ENCODE assay signal across 21 cellular contexts in the genomic region with DNA sequence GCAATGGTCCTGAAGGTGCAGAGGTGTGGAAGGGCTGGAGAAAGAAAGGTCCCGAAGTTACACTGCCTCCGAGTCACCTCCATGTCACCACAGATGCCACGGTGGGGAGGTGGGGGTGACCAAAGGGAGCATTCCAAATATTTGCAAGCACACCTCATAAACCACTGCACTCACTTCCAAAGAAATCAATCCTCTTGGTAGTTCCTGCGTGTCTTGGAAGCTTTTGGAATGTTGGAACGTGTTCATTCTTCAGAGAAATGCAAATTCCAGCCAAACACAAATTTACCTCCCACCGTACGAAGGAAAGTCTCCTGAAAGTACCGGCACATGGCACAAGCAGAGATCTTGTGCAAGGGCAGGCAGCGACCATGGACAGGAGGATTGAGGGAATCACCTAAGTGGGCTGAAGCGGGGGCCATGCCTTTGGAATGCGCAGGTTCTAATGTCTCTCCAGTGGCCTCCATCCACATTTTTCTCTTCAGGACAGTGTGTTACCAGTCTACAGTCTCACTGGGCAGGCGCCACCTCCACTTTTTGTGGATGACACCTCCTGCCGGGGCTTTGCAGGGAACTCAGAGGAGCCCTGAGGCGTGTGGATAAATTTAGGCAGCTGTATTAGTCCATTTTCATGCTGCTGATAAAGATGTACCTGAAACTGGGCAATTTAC.
"Had no signal": no experiment of that assay in that cellular context is flagged by ENCODE, and none has a peak within 500 bp of the region (broad histone marks: within the 10 kb centered on the region; RNA-seq: fewer than 3 reads in every experiment).

No MANE protein-coding gene starts in this region.

- H2AFZ ChIP-seq: neural progenitor cell, parathyroid adenoma had no signal

- H3K9ac ChIP-seq: neural progenitor cell, parathyroid adenoma had no signal

- H3K27me3 ChIP-seq: right lobe of liver had no signal

- H3K27ac ChIP-seq: epithelial cell of prostate, esophagus squamous epithelium, foreskin keratinocyte, left lung, lower lobe of right lung, neural progenitor cell, parathyroid adenoma, prostate gland, right lobe of liver, tibial nerve had no signal

- H3K4me3 ChIP-seq: esophagus squamous epithelium, left lung, lower lobe of right lung, neural progenitor cell, prostate gland, right lobe of liver, tibial nerve had no signal

- H3K4me1 ChIP-seq: foreskin keratinocyte, neural progenitor cell, parathyroid adenoma, prostate gland had no signal

- H3K4me2 ChIP-seq: neural progenitor cell had no signal

- H3K36me3 ChIP-seq: esophagus squamous epithelium, left lung, lower lobe of right lung, neural progenitor cell, prostate gland, right lobe of liver, tibial nerve had no signal

- DNase-seq: cerebellar nuclear complex; effector memory CD8-positive, alpha-beta T cell; esophagus squamous epithelium; foreskin keratinocyte; hippocampal formation; kidney glomerular epithelial cell; left lung; lower lobe of right lung; mesenchymal stem cell; midbrain; occipital lobe; right lobe of liver; stimulated activated CD4-positive, alpha-beta T cell treated with anti-CD3 and anti-CD28 coated beads, Interleukin-4, amount 100 ng/mL, for 1 hour; stimulated activated CD8-positive, alpha-beta memory T cell treated with anti-CD3 and anti-CD28 coated beads, Interleukin-4, amount 100 ng/mL, for 48 hours had no signal

- H3K9me3 ChIP-seq: esophagus squamous epithelium, left lung, lower lobe of right lung, prostate gland, right lobe of liver, tibial nerve had no signal

- ATAC-seq: effector memory CD8-positive, alpha-beta T cell; foreskin keratinocyte; left lung; lower lobe of right lung; natural killer cell treated with Interleukin-12 subunit alpha and Interleukin-12 subunit beta and Interleukin-15 and Interleukin-18, amount 100 ng/mL, for 72 hours; right lobe of liver; stimulated activated effector memory CD8-positive, alpha-beta T cell treated with anti-CD3 and anti-CD28 coated beads, Interleukin-12 subunit alpha, Interleukin-12 subunit beta, amount 100 ng/mL, for 72 hours had no signal
